Comparison of ENCODE assay signal across 15 cellular contexts in the genomic region with DNA sequence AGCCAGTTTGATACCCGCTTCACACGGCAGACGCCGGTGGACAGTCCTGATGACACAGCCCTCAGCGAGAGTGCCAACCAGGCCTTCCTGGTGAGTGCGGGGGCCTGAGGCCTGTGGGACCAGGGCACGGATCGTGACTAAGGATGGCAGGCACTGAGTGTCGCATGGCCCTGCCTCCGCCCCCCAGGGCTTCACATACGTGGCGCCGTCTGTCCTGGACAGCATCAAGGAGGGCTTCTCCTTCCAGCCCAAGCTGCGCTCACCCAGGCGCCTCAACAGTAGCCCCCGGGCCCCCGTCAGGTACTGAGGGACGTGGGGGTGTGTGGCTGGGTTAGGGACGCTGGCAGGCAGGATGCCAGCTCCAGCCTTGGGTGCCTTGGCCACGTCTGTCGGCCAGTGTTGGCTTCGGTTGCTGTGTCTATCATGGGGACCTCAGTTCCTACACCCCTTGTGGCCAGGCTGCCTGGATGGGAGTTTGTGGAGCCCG. TPM values are rescaled to one million over a fixed set of nuclear protein-coding genes. Genes with fewer than 3 reads are reported as not detected.
DNase-seq lines count a peak whose midpoint lies in the region; ATAC-seq, FAIRE-seq and TF ChIP-seq lines count a peak whose summit lies in the region.
"Had no signal": no experiment of that assay in that cellular context is flagged by ENCODE, and none has a peak within 500 bp of the region (broad histone marks: within the 10 kb centered on the region; RNA-seq: fewer than 3 reads in every experiment).

No MANE protein-coding gene starts in this region.

- peaks cover 32% of the 10 kb centered on the region for H3K4me1 ChIP-seq in GM12878 (ENCODE audit: control insufficient read depth, insufficient read depth, low read length)

- H3K9me3 ChIP-seq in GM12878 (replicated peaks; ENCODE audit: control insufficient read depth, insufficient read depth, low read length) = no peaks in the 10 kb centered on the region
- H3K9me3 ChIP-seq: adrenal gland, colonic mucosa, SJCRH30 had no signal

- DNase-seq in stimulated activated CD4-positive, alpha-beta T cell treated with anti-CD3 and anti-CD28 coated beads, Interleukin-15, amount 100 ng/mL, for 24 hours = peak; percentile 60
- no peak for DNase-seq in stimulated activated CD4-positive, alpha-beta T cell treated with anti-CD3 and anti-CD28 coated beads, Interleukin-2, amount 100 ng/mL, for 48 hours
- DNase-seq in GM12878 (ENCODE audit: low read depth, low spot score) = no peak
- DNase-seq in stimulated activated naive CD8-positive, alpha-beta T cell treated with anti-CD3 and anti-CD28 coated beads, Interleukin-15, amount 100 ng/mL, for 72 hours = peak in 1 of 2 donors; percentile 45
- DNase-seq in NCI-H524 treated with DMSO at 0.1 percent for 48 hours (lab: John Stamatoyannopoulos, UW) = no peak
- DNase-seq in NCI-H226 = no peak
- no peak for DNase-seq in GM19240 (ENCODE audit: insufficient read length, low spot score)
- DNase-seq: activated CD4-positive, CD25-positive, alpha-beta regulatory T cell; adrenal gland; colonic mucosa; nucleus accumbens; SJCRH30 had no signal

- H3K27me3 ChIP-seq in GM12878 (replicated peaks in 1 of 2; ENCODE audit: control insufficient read depth in 2 of 2, insufficient read depth in 2 of 2, low read length in 1 of 2) = no peaks in the 10 kb centered on the region
- H3K27me3 ChIP-seq: adrenal gland, colonic mucosa, SJCRH30 had no signal

- TF ChIP-seq CTCF in GM12878 (IDR thresholded peaks at IDR 0.05 in 2 of 3, conservative IDR thresholded peaks at IDR 0.05 in 1 of 3; ENCODE audit: control insufficient read depth in 2 of 3, extremely low read depth in 1 of 3, insufficient read depth in 1 of 3, low read depth in 3 of 3, low read length in 3 of 3) = no peak

- peak overlapping the region; percentile 85 to 88 for H3K4me3 Mint-ChIP-seq in stimulated activated naive CD8-positive, alpha-beta T cell treated with anti-CD3 and anti-CD28 coated beads, Interleukin-15, amount 100 ng/mL, for 72 hours

- SMC1A ChIA-PET in GM12878 (lab: Charles Lee; ENCODE audit: uncharacterized antibody, unreplicated experiment) = no interaction called here

- TF ChIP-seq POLR2A in Raji (IDR thresholded peaks at IDR 0.05; ENCODE audit: insufficient read depth, low read depth, low read length) = peak; percentile 61; the same call in 1 of the 2 replicates
- peak; percentile 64 for TF ChIP-seq POLR2A in GM12878 (IDR thresholded peaks at IDR 0.05; ENCODE audit: low read depth, low read length)

- peak overlapping the region; percentile 90; the same call in 1 of the 2 replicates for H3K4me3 ChIP-seq in GM12878
- H3K4me3 ChIP-seq: adrenal gland, colonic mucosa, SJCRH30 had no signal

- H3K9me3 Mint-ChIP-seq in stimulated activated naive CD8-positive, alpha-beta T cell treated with anti-CD3 and anti-CD28 coated beads, Interleukin-15, amount 100 ng/mL, for 72 hours = no peaks in the 10 kb centered on the region

- peaks cover 84% of the 10 kb centered on the region for H3K4me1 Mint-ChIP-seq in stimulated activated naive CD8-positive, alpha-beta T cell treated with anti-CD3 and anti-CD28 coated beads, Interleukin-15, amount 100 ng/mL, for 72 hours

- TF ChIP-seq EP300 in GM12878 (IDR thresholded peaks at IDR 0.05; ENCODE audit: borderline replicate concordance in 1 of 2, control insufficient read depth in 1 of 2, low read depth in 2 of 2, low read length in 2 of 2) = no peak

- in situ Hi-C loops in GM12878 (cut with MboI) = no loop called here

- intact Hi-C loops in GM12878 (cut with micrococcal nuclease; ENCODE audit: unreplicated experiment) = no loop called here

- TF ChIP-seq RAD21 in GM12878 (IDR thresholded peaks at IDR 0.05; ENCODE audit: insufficient read depth, low read depth, low read length) = no peak

- no peak overlapping the region for H2AFZ ChIP-seq in GM12878 (ENCODE audit: control insufficient read depth, low read depth, low read length)

- peak overlapping the region; percentile 99 for H3K27ac ChIP-seq in GM12878 (ENCODE audit: control insufficient read depth, insufficient read depth)
- H3K27ac ChIP-seq: colonic mucosa, SJCRH30 had no signal

- 26% methylated on average over 23 of the region's 23 CpGs for WGBS in GM12878 (ENCODE audit: insufficient coverage, insufficient replicate concordance, low lambda C conversion rate, missing lambda C conversion rate)

- H3K27me3 Mint-ChIP-seq in stimulated activated naive CD8-positive, alpha-beta T cell treated with anti-CD3 and anti-CD28 coated beads, Interleukin-15, amount 100 ng/mL, for 72 hours = no peaks in the 10 kb centered on the region

- BruUV-seq in GM12878 (replicated peaks; lab: Mats Ljungman, UMichigan) = no TSS peak

- H4K20me1 ChIP-seq in GM12878 (ENCODE audit: control insufficient read depth, insufficient read depth) = no peaks in the 10 kb centered on the region

- H3K79me2 ChIP-seq in GM12878 (ENCODE audit: control insufficient read depth, insufficient read depth, low read length) = peaks cover 63% of the 10 kb centered on the region

- CTCF ChIA-PET in GM12878 (lab: Yijun Ruan, JAX) = interaction anchor here (0.8 to 1.0 kb wide), 2 partner anchors 26 to 32 kb away, joined by 3 to 4 read pairs; no protein-coding TSS in a partner anchor

- ATAC-seq in GM12878 = no peak
- no peak for ATAC-seq in stimulated activated naive CD8-positive, alpha-beta T cell treated with anti-CD3 and anti-CD28 coated beads, Interleukin-15, amount 100 ng/mL, for 72 hours

- RAD21 ChIA-PET in GM12878 (lab: Charles Lee; ENCODE audit: unreplicated experiment) = interaction anchor here (7.2 kb wide), 1 partner anchor 32 kb away, joined by 112 read pairs; a partner anchor contains a TSS

- H3K9ac ChIP-seq in GM12878 (ENCODE audit: control insufficient read depth, insufficient read depth, low read length) = peak overlapping the region; percentile 99

- H3K4me2 ChIP-seq in GM12878 (ENCODE audit: control insufficient read depth, insufficient read depth) = peak overlapping the region; percentile 71

- H3K36me3 ChIP-seq in GM12878 (ENCODE audit: control insufficient read depth in 2 of 2, insufficient read depth in 2 of 2, low read length in 1 of 2) = peaks cover 6 to 20% of the 10 kb centered on the region in 2 experiments; a peak in 3 of 4 replicates

- peak overlapping the region; percentile 19 to 89 for H3K27ac Mint-ChIP-seq in stimulated activated naive CD8-positive, alpha-beta T cell treated with anti-CD3 and anti-CD28 coated beads, Interleukin-15, amount 100 ng/mL, for 72 hours

- POLR2A ChIA-PET in GM12878 (lab: Charles Lee) = interaction anchor here (0.6 to 2.3 kb wide), 5 partner anchors 12 to 43 kb away, joined by 3 to 10 read pairs (median 5); a partner anchor contains a TSS

- FAIRE-seq in GM12878 (lab: Jason Lieb, UNC) = no peak

RNA-seq across cellular contexts. Expression of a gene that starts 3.0 kb away (rescaled TPM):
- 56.0 and 64.3 TPM in 2 replicates for total RNA-seq in GM12878 (2013; cell fraction: nucleolus; rRNA removed)
- total RNA-seq in GM12878 (2014; rRNA removed) = 195 and 266 TPM in 2 replicates
- 38.4 and 45.3 TPM in 2 replicates for total RNA-seq in GM12878 (2014; rRNA removed; fragmentation: Illumina TruSeq; extraction: Trizol)
- 197 and 204 TPM in 2 replicates for total RNA-seq in GM12878 (2021)
- polyA plus RNA-seq in GM12878 (2011; ENCODE audit: low read depth) = 102 TPM
- polyA plus RNA-seq in GM12878 (2011; rRNA removed) = 21.1 and 49.8 TPM in 2 replicates
- 123 and 201 TPM in 2 replicates for polyA plus RNA-seq in GM12878 (2011; cell fraction: cytosol; rRNA removed)
- polyA plus RNA-seq in GM12878 (2011; cell fraction: nucleus; rRNA removed) = 92.2 and 109 TPM in 2 replicates
- polyA plus RNA-seq in GM12878 (2012) = 177 and 267 TPM in 2 replicates
- 0.70 and 9.3 TPM in 2 replicates for polyA plus RNA-seq in GM12878 (2014; fragmentation: Illumina TruSeq; extraction: Trizol)
- 1 to 10 TPM; 4.7 to 9.3 TPM for polyA plus RNA-seq in GM12878 (2014; fragmentation: Nextera tagmentation; extraction: Ambion mirVana)
- polyA plus RNA-seq in GM12878 (2014; rRNA removed) = 257 and 361 TPM in 2 replicates
- 100 to 1,000 TPM; 200 to 239 TPM for polyA plus RNA-seq in GM12878 (2016; fragmentation: Nextera tagmentation; extraction: Ambion mirVana)
- polyA minus RNA-seq in GM12878 (2011; rRNA and poly(A)+ RNA removed) = 32.3 and 78.7 TPM in 2 replicates
- 39.3 and 42.1 TPM in 2 replicates for polyA minus RNA-seq in GM12878 (2011; cell fraction: cytosol; rRNA and poly(A)+ RNA removed)
- 47.1 and 83.3 TPM in 2 replicates for polyA minus RNA-seq in GM12878 (2011; cell fraction: nucleus; rRNA and poly(A)+ RNA removed)
- total RNA-seq: HT1080 had no signal

RNA-seq across cellular contexts. Expression of a gene that starts 6.1 kb away (rescaled TPM):
- 49.5 and 61.9 TPM in 2 replicates for total RNA-seq in GM12878 (2013; cell fraction: nucleolus; rRNA removed)
- total RNA-seq in GM12878 (2014; rRNA removed) (68.4 and 72.5 TPM in 2 replicates), GM12878 (2014; rRNA removed; fragmentation: Illumina TruSeq; extraction: Trizol) (36.6 and 41.8 TPM in 2 replicates), GM12878 (2021) (68.1 and 70.9 TPM in 2 replicates)
- 17.7 TPM for polyA plus RNA-seq in GM12878 (2011; ENCODE audit: low read depth)
- polyA plus RNA-seq in GM12878 (2011; rRNA removed) (36.8 and 48.7 TPM in 2 replicates), GM12878 (2014; fragmentation: Illumina TruSeq; extraction: Trizol) (15.7 and 41.1 TPM in 2 replicates), GM12878 (2014; fragmentation: Nextera tagmentation; extraction: Ambion mirVana) (1 to 10 TPM in 1 of 2 experiments, under 1 TPM in 1; 0.39 to 2.3 TPM), GM12878 (2014; rRNA removed) (88.3 and 99.8 TPM in 2 replicates), GM12878 (2016; fragmentation: Nextera tagmentation; extraction: Ambion mirVana) (100 to 1,000 TPM in 1 of 2 experiments, 10 to 100 TPM in 1; 95.4 to 101 TPM)
- polyA plus RNA-seq in GM12878 (2011; cell fraction: cytosol; rRNA removed) = 68.3 and 102 TPM in 2 replicates
- 177 and 183 TPM in 2 replicates for polyA plus RNA-seq in GM12878 (2011; cell fraction: nucleus; rRNA removed)
- polyA plus RNA-seq in GM12878 (2012) = 39.6 and 41.2 TPM in 2 replicates
- 58.9 and 82.0 TPM in 2 replicates for polyA minus RNA-seq in GM12878 (2011; rRNA and poly(A)+ RNA removed)
- 22.7 and 32.3 TPM in 2 replicates for polyA minus RNA-seq in GM12878 (2011; cell fraction: cytosol; rRNA and poly(A)+ RNA removed)
- 51.4 and 86.0 TPM in 2 replicates for polyA minus RNA-seq in GM12878 (2011; cell fraction: nucleus; rRNA and poly(A)+ RNA removed)

RNA-seq across cellular contexts. Expression of a gene that starts 8.8 kb away (rescaled TPM):
- total RNA-seq in GM12878 (2013; cell fraction: nucleolus; rRNA removed) = 27.7 and 31.4 TPM in 2 replicates
- total RNA-seq in GM12878 (2014; rRNA removed) (21.3 and 24.6 TPM in 2 replicates), GM12878 (2014; rRNA removed; fragmentation: Illumina TruSeq; extraction: Trizol) (6.3 and 7.4 TPM in 2 replicates), GM12878 (2021) (28.5 and 30.6 TPM in 2 replicates)
- polyA plus RNA-seq in GM12878 (2011; ENCODE audit: low read depth) = 6.5 TPM
- polyA plus RNA-seq in GM12878 (2011; rRNA removed) (8.0 and 26.4 TPM in 2 replicates), GM12878 (2014; fragmentation: Illumina TruSeq; extraction: Trizol) (2.5 and 7.0 TPM in 2 replicates), GM12878 (2014; fragmentation: Nextera tagmentation; extraction: Ambion mirVana) (1 to 10 TPM in 1 of 2 experiments, under 1 TPM in 1; 0.24 to 1.9 TPM), GM12878 (2014; rRNA removed) (21.7 and 26.9 TPM in 2 replicates), GM12878 (2016; fragmentation: Nextera tagmentation; extraction: Ambion mirVana) (10 to 100 TPM; 23.6 to 25.1 TPM)
- 36.3 and 58.1 TPM in 2 replicates for polyA plus RNA-seq in GM12878 (2011; cell fraction: cytosol; rRNA removed)
- 85.0 and 107 TPM in 2 replicates for polyA plus RNA-seq in GM12878 (2011; cell fraction: nucleus; rRNA removed)
- polyA plus RNA-seq in GM12878 (2012) = 26.2 and 37.8 TPM in 2 replicates
- 25.8 and 31.5 TPM in 2 replicates for polyA minus RNA-seq in GM12878 (2011; rRNA and poly(A)+ RNA removed)
- 16.2 and 16.5 TPM in 2 replicates for polyA minus RNA-seq in GM12878 (2011; cell fraction: cytosol; rRNA and poly(A)+ RNA removed)
- polyA minus RNA-seq in GM12878 (2011; cell fraction: nucleus; rRNA and poly(A)+ RNA removed) = 31.6 and 47.2 TPM in 2 replicates

RNA-seq across cellular contexts. Expression of a gene that starts 18.1 kb away (rescaled TPM):
- total RNA-seq in GM12878 (2013; cell fraction: nucleolus; rRNA removed) = not detected in 2 replicates
- total RNA-seq in GM12878 (2014; rRNA removed) (not detected in 2 replicates), GM12878 (2014; rRNA removed; fragmentation: Illumina TruSeq; extraction: Trizol) (not detected in 2 replicates), GM12878 (2021) (not detected in 2 replicates)
- not detected for polyA plus RNA-seq in GM12878 (2011; ENCODE audit: low read depth)
- polyA plus RNA-seq in GM12878 (2011; rRNA removed) (not detected in 2 replicates), GM12878 (2014; fragmentation: Illumina TruSeq; extraction: Trizol) (not detected in 2 replicates), GM12878 (2014; fragmentation: Nextera tagmentation; extraction: Ambion mirVana) (not detected), GM12878 (2014; rRNA removed) (not detected in 2 replicates), GM12878 (2016; fragmentation: Nextera tagmentation; extraction: Ambion mirVana) (not detected)
- not detected in 2 replicates for polyA plus RNA-seq in GM12878 (2011; cell fraction: cytosol; rRNA removed)
- not detected in 2 replicates for polyA plus RNA-seq in GM12878 (2011; cell fraction: nucleus; rRNA removed)
- polyA plus RNA-seq in GM12878 (2012) = 0.18 and 0.20 TPM in 2 replicates
- not detected in 2 replicates for polyA minus RNA-seq in GM12878 (2011; rRNA and poly(A)+ RNA removed)
- not detected in 2 replicates for polyA minus RNA-seq in GM12878 (2011; cell fraction: cytosol; rRNA and poly(A)+ RNA removed)
- polyA minus RNA-seq in GM12878 (2011; cell fraction: nucleus; rRNA and poly(A)+ RNA removed) = not detected in 2 replicates
- total RNA-seq: colonic mucosa, HT1080, lower leg skin, SJCRH30 had no signal
- polyA plus RNA-seq: adrenal gland had no signal

RNA-seq across cellular contexts. Expression of a gene that starts 19.0 kb away (rescaled TPM):
- 0.15 and 0.22 TPM in 2 replicates for total RNA-seq in GM12878 (2013; cell fraction: nucleolus; rRNA removed)
- total RNA-seq in GM12878 (2014; rRNA removed) (0.11 TPM in 2 replicates), GM12878 (2014; rRNA removed; fragmentation: Illumina TruSeq; extraction: Trizol) (0.04 TPM in 1 of 2 replicates, not detected in the other), GM12878 (2021) (0.10 and 0.19 TPM in 2 replicates)
- 0.18 TPM for polyA plus RNA-seq in GM12878 (2011; ENCODE audit: low read depth)
- polyA plus RNA-seq in GM12878 (2011; rRNA removed) (not detected in 2 replicates), GM12878 (2014; fragmentation: Illumina TruSeq; extraction: Trizol) (0.10 TPM in 1 of 2 replicates, not detected in the other), GM12878 (2014; fragmentation: Nextera tagmentation; extraction: Ambion mirVana) (under 1 TPM in 1 of 2 experiments, not detected in 1; 0.02 TPM), GM12878 (2014; rRNA removed) (0.14 and 0.25 TPM in 2 replicates), GM12878 (2016; fragmentation: Nextera tagmentation; extraction: Ambion mirVana) (under 1 TPM in 1 of 2 experiments, not detected in 1; 0.09 TPM)
- 0.01 TPM in 1 of 2 replicates, not detected in the other for polyA plus RNA-seq in GM12878 (2011; cell fraction: cytosol; rRNA removed)
- polyA plus RNA-seq in GM12878 (2011; cell fraction: nucleus; rRNA removed) = 0.07 and 0.13 TPM in 2 replicates
- 0.27 and 0.31 TPM in 2 replicates for polyA plus RNA-seq in GM12878 (2012)
- polyA minus RNA-seq in GM12878 (2011; rRNA and poly(A)+ RNA removed) = not detected in 2 replicates
- polyA minus RNA-seq in GM12878 (2011; cell fraction: cytosol; rRNA and poly(A)+ RNA removed) = not detected in 2 replicates
- 0.12 TPM in 1 of 2 replicates, not detected in the other for polyA minus RNA-seq in GM12878 (2011; cell fraction: nucleus; rRNA and poly(A)+ RNA removed)
- total RNA-seq: HT1080 had no signal
